In the genomic region with DNA sequence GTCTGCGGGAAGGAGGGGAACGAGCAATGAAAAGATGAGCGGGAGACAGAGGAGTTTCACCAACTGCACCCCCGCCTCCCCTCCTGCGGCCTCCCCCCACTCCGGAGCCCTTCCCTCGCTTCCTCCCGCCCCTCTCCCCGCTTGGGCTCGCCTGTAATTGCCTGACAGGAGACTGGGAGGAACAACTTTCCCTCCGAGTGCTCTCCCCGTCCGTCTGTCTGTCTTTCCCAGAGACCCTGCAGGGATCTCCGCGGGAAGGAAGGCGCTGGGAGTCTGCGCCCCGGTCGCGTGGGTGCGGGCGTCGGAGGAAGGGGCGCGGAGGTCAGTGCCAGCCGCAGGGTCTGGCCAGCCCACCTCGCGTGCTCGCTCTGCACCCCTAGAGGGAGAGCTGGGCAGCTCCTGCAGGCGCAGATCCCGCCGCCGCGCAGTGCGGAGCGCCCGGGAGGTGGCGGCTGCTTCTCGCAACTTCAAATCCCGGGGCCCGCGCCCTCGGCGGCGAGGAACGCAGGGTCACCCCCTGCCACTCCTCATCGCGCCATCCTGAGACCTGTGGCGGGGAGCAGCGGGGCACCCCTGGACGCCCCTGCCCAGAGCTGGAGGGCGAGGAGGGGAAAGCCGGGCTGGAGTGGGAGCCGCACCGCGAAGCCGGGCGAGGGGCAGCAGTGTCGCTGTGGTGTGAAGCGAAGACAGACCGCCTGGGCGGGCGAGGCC, we compare ENCODE assay signal across 8 cellular contexts. TPM values are rescaled to one million over a fixed set of nuclear protein-coding genes. Genes with fewer than 3 reads are reported as not detected.
DNase-seq lines count a peak whose midpoint lies in the region; ATAC-seq and TF ChIP-seq lines count a peak whose summit lies in the region.

No MANE protein-coding gene starts in this region.

- peaks cover 20% of the 10 kb centered on the region for H3K4me1 Mint-ChIP-seq in CD4-positive, alpha-beta T cell (ENCODE audit: low read depth)

- H3K4me3 ChIP-seq in RWPE2 (ENCODE audit: severe bottlenecking) (peak overlapping the region; percentile 71), brain microvascular endothelial cell (ENCODE audit: low read depth, low read length) (peak overlapping the region; percentile 89), iPS DF 6.9 (ENCODE audit: low read length) (peak overlapping the region; percentile 61; the same call in 1 of the 2 replicates)

- H3K27me3 Mint-ChIP-seq in CD4-positive, alpha-beta T cell = peaks cover 68% of the 10 kb centered on the region

- no peak overlapping the region for H3K27ac ChIP-seq in CD4-positive, alpha-beta T cell (ENCODE audit: low read depth, low read length)
- H3K27ac ChIP-seq in RWPE2 (ENCODE audit: poor library complexity, severe bottlenecking) (peak overlapping the region; percentile 75), brain microvascular endothelial cell (peak overlapping the region; percentile 75), iPS DF 6.9 (ENCODE audit: low read length) (no peak overlapping the region)

- intact Hi-C loops in CD4-positive, alpha-beta T cell (cut with DNase I, micrococcal nuclease) = loop anchor here (5.0 kb wide), 4 partner anchors 88 to 1302 kb away; no protein-coding TSS in a partner anchor

- CTCF ChIA-PET in CD4-positive, alpha-beta T cell (lab: Charles Lee) = interaction anchor here (1.0 kb wide), 1 partner anchor 142 kb away, joined by 7 read pairs; no protein-coding TSS in a partner anchor
- CTCF ChIA-PET in HEK293T (lab: Yijun Ruan, JAX) = no interaction called here

- H3K27me3 ChIP-seq in CD4-positive, alpha-beta T cell (ENCODE audit: control insufficient read depth, insufficient read depth, low read length) = peaks cover 68% of the 10 kb centered on the region
- H3K27me3 ChIP-seq in RWPE2 (ENCODE audit: insufficient read depth, poor library complexity, severe bottlenecking) (no peaks in the 10 kb centered on the region), brain microvascular endothelial cell (replicated peaks) (no peaks in the 10 kb centered on the region), iPS DF 6.9 (ENCODE audit: control insufficient read depth, insufficient read depth, low read length) (peaks cover 16% of the 10 kb centered on the region)

- in situ Hi-C loops in brain microvascular endothelial cell (cut with HindIII; ENCODE audit: low pct_ligation_motif_present, low sequenced_read_pairs) = no loop called here

- TF ChIP-seq CTCF in CD4-positive, alpha-beta T cell (IDR thresholded peaks at IDR 0.05) = no peak
- TF ChIP-seq CTCF in RWPE2 (IDR thresholded peaks at IDR 0.05; ENCODE audit: poor library complexity, severe bottlenecking) (peak; percentile 69), brain microvascular endothelial cell (IDR thresholded peaks at IDR 0.05; ENCODE audit: low read depth, low read length, missing control alignments) (peak; percentile 66)

- H3K9me3 ChIP-seq in CD4-positive, alpha-beta T cell (ENCODE audit: control insufficient read depth, low read length) = no peaks in the 10 kb centered on the region
- H3K9me3 ChIP-seq in RWPE2 (ENCODE audit: severe bottlenecking) (no peaks in the 10 kb centered on the region), iPS DF 6.9 (ENCODE audit: control insufficient read depth, insufficient read depth, low read length) (no peaks in the 10 kb centered on the region)

- H3K4me1 ChIP-seq in RWPE2 (ENCODE audit: insufficient read depth, poor library complexity, severe bottlenecking) (peaks cover 12% of the 10 kb centered on the region), iPS DF 6.9 (ENCODE audit: control insufficient read depth, insufficient read depth, low read length) (no peaks in the 10 kb centered on the region; the same call in 1 of the 2 replicates)

- POLR2A ChIA-PET in CD4-positive, alpha-beta T cell (lab: Charles Lee) = interaction anchor here (0.6 kb wide), 1 partner anchor 196 kb away, joined by 3 read pairs; no protein-coding TSS in a partner anchor
- POLR2A ChIA-PET in HEK293T (lab: Yijun Ruan, JAX) = interaction anchor here (0.6 to 3.2 kb wide), 11 partner anchors 12 to 152 kb away, joined by 3 to 11 read pairs (median 4); no protein-coding TSS in a partner anchor

- no peaks in the 10 kb centered on the region for H3K36me3 Mint-ChIP-seq in CD4-positive, alpha-beta T cell (ENCODE audit: low read depth)

- H3K36me3 ChIP-seq in RWPE2 (ENCODE audit: low read depth) (peaks cover 27% of the 10 kb centered on the region), brain microvascular endothelial cell (replicated peaks) (peaks cover 12% of the 10 kb centered on the region), iPS DF 6.9 (ENCODE audit: control insufficient read depth, insufficient read depth, low read length) (no peaks in the 10 kb centered on the region)

- no peaks in the 10 kb centered on the region for H3K9me3 Mint-ChIP-seq in CD4-positive, alpha-beta T cell

- peak overlapping the region; percentile 26 for H3K4me3 Mint-ChIP-seq in CD4-positive, alpha-beta T cell

- no CpG with 5 or more reads among the region's 63 CpGs for WGBS in iPS DF 6.9 (ENCODE audit: insufficient coverage, insufficient read length)

- DNase-seq in CD4-positive, alpha-beta T cell = no peak
- peak; percentile 45 for DNase-seq in HEK293T (ENCODE audit: extremely low spot score)
- peak; percentile 79 for DNase-seq in RWPE2 (ENCODE audit: low spot score)
- peak; percentile 84 for DNase-seq in brain microvascular endothelial cell
- no peak for DNase-seq in iPS DF 6.9 (ENCODE audit: low read depth, low spot score)
- DNase-seq in renal cortical epithelial cell (ENCODE audit: low read depth) = peak; percentile 72
- DNase-seq in NCI-H128 (lab: John Stamatoyannopoulos, UW; ENCODE audit: unreplicated experiment) = no peak
- no peak for DNase-seq in GM19238 (ENCODE audit: insufficient read length, low spot score)

- ATAC-seq in CD4-positive, alpha-beta T cell (ENCODE audit: poor library complexity) = peak; percentile 40
- peak; percentile 73 for ATAC-seq in RWPE2 (ENCODE audit: low read depth)

- no peak overlapping the region for H3K27ac Mint-ChIP-seq in CD4-positive, alpha-beta T cell

TF ChIP-seq in HEK293T, 16 proteins besides CTCF, POLR2A, EP300 and RAD21:
- TF ChIP-seq, protein P1, sequence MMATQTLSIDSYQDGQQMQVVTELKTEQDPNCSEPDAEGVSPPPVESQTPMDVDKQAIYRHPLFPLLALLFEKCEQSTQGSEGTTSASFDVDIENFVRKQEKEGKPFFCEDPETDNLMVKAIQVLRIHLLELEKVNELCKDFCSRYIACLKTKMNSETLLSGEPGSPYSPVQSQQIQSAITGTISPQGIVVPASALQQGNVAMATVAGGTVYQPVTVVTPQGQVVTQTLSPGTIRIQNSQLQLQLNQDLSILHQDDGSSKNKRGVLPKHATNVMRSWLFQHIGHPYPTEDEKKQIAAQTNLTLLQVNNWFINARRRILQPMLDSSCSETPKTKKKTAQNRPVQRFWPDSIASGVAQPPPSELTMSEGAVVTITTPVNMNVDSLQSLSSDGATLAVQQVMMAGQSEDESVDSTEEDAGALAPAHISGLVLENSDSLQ (IDR thresholded peaks at IDR 0.05) = 0 out of 2 replicates have a peak, but pooled peaks have one; percentile 9
- TF ChIP-seq L3MBTL2 (conservative IDR thresholded peaks at IDR 0.05) (peak; percentile 70), TARDBP (IDR thresholded peaks at IDR 0.05) (no peak)

RNA-seq across cellular contexts. Expression of gene NRP1, which starts 0.5 kb away (rescaled TPM):
- total RNA-seq in CD4-positive, alpha-beta T cell = under 1 TPM in 1 of 2 experiments, not detected in 1; 0.06 TPM
- total RNA-seq in renal cortical epithelial cell = 52.3 and 281 TPM in 2 replicates

Comparison
In these comparisons a context has a peak if more than half of its experiments do, and no peak if none do; other contexts are left out.
1. DNase-seq: peak in HEK293T (single experiment), RWPE2 (single experiment), brain microvascular endothelial cell (single experiment) and renal cortical epithelial cell (single experiment); none in CD4-positive, alpha-beta T cell (0 of 10), iPS DF 6.9 (single experiment), NCI-H128 (single experiment) and GM19238 (single experiment).
2. H3K27ac ChIP-seq: peak in RWPE2 (single experiment) and brain microvascular endothelial cell (single experiment); none in CD4-positive, alpha-beta T cell (single experiment) and iPS DF 6.9 (single experiment).
3. RNA of gene NRP1, which starts 0.5 kb away (total RNA-seq): 52.3 to 281 TPM in renal cortical epithelial cell; 0.06 TPM in CD4-positive, alpha-beta T cell; every median in the first group is over 10 times any median in the second.
4. Peak in every context shown above with its lines, with median percentiles within 50 percentile points of each other: H3K4me3 ChIP-seq.